Comparison of ENCODE assay signal across 2 cellular contexts in genomic region chr2:65554765-65555561, GRCh38.
A peak's percentile ranks its signal among the peaks of the same experiment; 100 is the strongest.
TF ChIP-seq lines count a peak whose summit lies in the region.

No MANE protein-coding gene starts in this region.

TF ChIP-seq in SK-N-SH, 30 proteins besides CTCF, POLR2A, EP300 and RAD21:
- TF ChIP-seq IRF3 (IDR thresholded peaks at IDR 0.05; ENCODE audit: low read depth, low read length) (no peak), ELF1 (IDR thresholded peaks at IDR 0.05) (no peak), POLR2AphosphoS5 (IDR thresholded peaks at IDR 0.05; ENCODE audit: low read depth, low read length) (no peak), JUND (IDR thresholded peaks at IDR 0.05) (0 out of 2 replicates have a peak, but pooled peaks have one; percentile 9), RCOR1 (IDR thresholded peaks at IDR 0.05; ENCODE audit: low read length) (no peak), MEF2A (IDR thresholded peaks at IDR 0.05; ENCODE audit: borderline replicate concordance, low read depth) (no peak), CHD2 (IDR thresholded peaks at IDR 0.05; ENCODE audit: low read length, partially characterized antibody) (no peak), ZBTB33 (IDR thresholded peaks at IDR 0.05; ENCODE audit: borderline replicate concordance, low read depth) (no peak), GABPA (IDR thresholded peaks at IDR 0.05; ENCODE audit: low read depth) (no peak), SMC3 (IDR thresholded peaks at IDR 0.05; ENCODE audit: low read depth, low read length) (no peak), TEAD4 (IDR thresholded peaks at IDR 0.05; ENCODE audit: borderline replicate concordance, insufficient read depth) (no peak), RXRA (IDR thresholded peaks at IDR 0.05; ENCODE audit: borderline replicate concordance, low read depth) (no peak), REST (IDR thresholded peaks at IDR 0.05; ENCODE audit: low read depth, low read length) (no peak), FOSL2 (IDR thresholded peaks at IDR 0.05; ENCODE audit: borderline replicate concordance, low read depth) (peak; percentile 33; the same call in 1 of the 2 replicates)
- TF ChIP-seq, protein P1, sequence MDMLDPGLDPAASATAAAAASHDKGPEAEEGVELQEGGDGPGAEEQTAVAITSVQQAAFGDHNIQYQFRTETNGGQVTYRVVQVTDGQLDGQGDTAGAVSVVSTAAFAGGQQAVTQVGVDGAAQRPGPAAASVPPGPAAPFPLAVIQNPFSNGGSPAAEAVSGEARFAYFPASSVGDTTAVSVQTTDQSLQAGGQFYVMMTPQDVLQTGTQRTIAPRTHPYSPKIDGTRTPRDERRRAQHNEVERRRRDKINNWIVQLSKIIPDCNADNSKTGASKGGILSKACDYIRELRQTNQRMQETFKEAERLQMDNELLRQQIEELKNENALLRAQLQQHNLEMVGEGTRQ (IDR thresholded peaks at IDR 0.05; ENCODE audit: borderline replicate concordance, low read depth, low read length): no peak
- TF ChIP-seq, protein P2, sequence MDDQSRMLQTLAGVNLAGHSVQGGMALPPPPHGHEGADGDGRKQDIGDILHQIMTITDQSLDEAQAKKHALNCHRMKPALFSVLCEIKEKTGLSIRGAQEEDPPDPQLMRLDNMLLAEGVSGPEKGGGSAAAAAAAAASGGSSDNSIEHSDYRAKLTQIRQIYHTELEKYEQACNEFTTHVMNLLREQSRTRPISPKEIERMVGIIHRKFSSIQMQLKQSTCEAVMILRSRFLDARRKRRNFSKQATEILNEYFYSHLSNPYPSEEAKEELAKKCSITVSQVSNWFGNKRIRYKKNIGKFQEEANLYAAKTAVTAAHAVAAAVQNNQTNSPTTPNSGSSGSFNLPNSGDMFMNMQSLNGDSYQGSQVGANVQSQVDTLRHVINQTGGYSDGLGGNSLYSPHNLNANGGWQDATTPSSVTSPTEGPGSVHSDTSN (IDR thresholded peaks at IDR 0.05): no peak
- TF ChIP-seq, protein P3, sequence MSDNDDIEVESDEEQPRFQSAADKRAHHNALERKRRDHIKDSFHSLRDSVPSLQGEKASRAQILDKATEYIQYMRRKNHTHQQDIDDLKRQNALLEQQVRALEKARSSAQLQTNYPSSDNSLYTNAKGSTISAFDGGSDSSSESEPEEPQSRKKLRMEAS (IDR thresholded peaks at IDR 0.05; ENCODE audit: low read depth): no peak

TF ChIP-seq in SK-N-SH treated with all-trans-retinoic acid at 6 μM for 48 hours, 23 proteins besides CTCF, POLR2A, EP300 and RAD21 (continued from another document):
- TF ChIP-seq, protein P4, sequence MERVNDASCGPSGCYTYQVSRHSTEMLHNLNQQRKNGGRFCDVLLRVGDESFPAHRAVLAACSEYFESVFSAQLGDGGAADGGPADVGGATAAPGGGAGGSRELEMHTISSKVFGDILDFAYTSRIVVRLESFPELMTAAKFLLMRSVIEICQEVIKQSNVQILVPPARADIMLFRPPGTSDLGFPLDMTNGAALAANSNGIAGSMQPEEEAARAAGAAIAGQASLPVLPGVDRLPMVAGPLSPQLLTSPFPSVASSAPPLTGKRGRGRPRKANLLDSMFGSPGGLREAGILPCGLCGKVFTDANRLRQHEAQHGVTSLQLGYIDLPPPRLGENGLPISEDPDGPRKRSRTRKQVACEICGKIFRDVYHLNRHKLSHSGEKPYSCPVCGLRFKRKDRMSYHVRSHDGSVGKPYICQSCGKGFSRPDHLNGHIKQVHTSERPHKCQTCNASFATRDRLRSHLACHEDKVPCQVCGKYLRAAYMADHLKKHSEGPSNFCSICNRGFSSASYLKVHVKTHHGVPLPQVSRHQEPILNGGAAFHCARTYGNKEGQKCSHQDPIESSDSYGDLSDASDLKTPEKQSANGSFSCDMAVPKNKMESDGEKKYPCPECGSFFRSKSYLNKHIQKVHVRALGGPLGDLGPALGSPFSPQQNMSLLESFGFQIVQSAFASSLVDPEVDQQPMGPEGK (CRISPR knock-in tag; IDR thresholded peaks at IDR 0.05; ENCODE audit: borderline replicate concordance): no peak
